31 cellular contexts compared by ENCODE assay signal in genomic region chr11:129383060-129383459, GRCh38. TPM values are rescaled to one million over a fixed set of nuclear protein-coding genes. Genes with fewer than 3 reads are reported as not detected.
"Had no signal": no experiment of that assay in that cellular context is flagged by ENCODE, and none has a peak within 500 bp of the region (broad histone marks: within the 10 kb centered on the region; RNA-seq: fewer than 3 reads in every experiment).

No MANE protein-coding gene starts in this region.

- H3K4me3 ChIP-seq: left lung, lower lobe of right lung, mucosa of descending colon, ovary, right atrium auricular region, right lobe of liver, smooth muscle cell, tibial nerve, upper lobe of left lung, vagina had no signal

- H3K36me3 ChIP-seq: left lung, lower lobe of right lung, ovary, right atrium auricular region, right lobe of liver, tibial nerve, upper lobe of left lung, vagina had no signal

- H3K4me1 Mint-ChIP-seq: immature natural killer cell; naive thymus-derived CD4-positive, alpha-beta T cell; stimulated activated memory B cell treated with anti-CD40 and anti-IgM and Interleukin-4, amounts not matched to agents 10 μg/mL and 1 μg/mL and 100 μg/mL, for 72 hours; stimulated activated naive CD8-positive, alpha-beta T cell treated with anti-CD3 and anti-CD28 coated beads, Interleukin-15, amount 100 ng/mL, for 72 hours had no signal

- H3K27ac ChIP-seq: left lung, lower lobe of right lung, ovary, right atrium auricular region, right lobe of liver, tibial nerve, upper lobe of left lung, vagina had no signal

- H3K9me3 Mint-ChIP-seq: natural killer cell treated with Interleukin-12 subunit alpha and Interleukin-12 subunit beta and Interleukin-15 and Interleukin-18, amount 100 ng/mL, for 72 hours; stimulated activated naive CD8-positive, alpha-beta T cell treated with anti-CD3 and anti-CD28 coated beads, Interleukin-15, amount 100 ng/mL, for 72 hours had no signal

- H3K4me3 Mint-ChIP-seq: immature natural killer cell; naive thymus-derived CD4-positive, alpha-beta T cell; natural killer cell treated with Interleukin-12 subunit alpha and Interleukin-12 subunit beta and Interleukin-15 and Interleukin-18, amount 100 ng/mL, for 72 hours; stimulated activated memory B cell treated with anti-CD40 and anti-IgM and Interleukin-4, amounts not matched to agents 10 μg/mL and 1 μg/mL and 100 μg/mL, for 72 hours; stimulated activated naive CD8-positive, alpha-beta T cell treated with anti-CD3 and anti-CD28 coated beads, Interleukin-15, amount 100 ng/mL, for 72 hours had no signal

- H3K27ac Mint-ChIP-seq: naive thymus-derived CD4-positive, alpha-beta T cell; natural killer cell treated with Interleukin-12 subunit alpha and Interleukin-12 subunit beta and Interleukin-15 and Interleukin-18, amount 100 ng/mL, for 72 hours; progenitor cell of endocrine pancreas; stimulated activated memory B cell treated with anti-CD40 and anti-IgM and Interleukin-4, amounts not matched to agents 10 μg/mL and 1 μg/mL and 100 μg/mL, for 72 hours had no signal

- H3K36me3 Mint-ChIP-seq: immature natural killer cell; naive thymus-derived CD4-positive, alpha-beta T cell; natural killer cell treated with Interleukin-12 subunit alpha and Interleukin-12 subunit beta and Interleukin-15 and Interleukin-18, amount 100 ng/mL, for 72 hours; stimulated activated memory B cell treated with anti-CD40 and anti-IgM and Interleukin-4, amounts not matched to agents 10 μg/mL and 1 μg/mL and 100 μg/mL, for 72 hours had no signal

- H3K9me3 ChIP-seq: left lung, lower lobe of right lung, mucosa of descending colon, ovary, right atrium auricular region, right lobe of liver, tibial nerve, upper lobe of left lung, vagina had no signal

- H3K4me1 ChIP-seq: left lung, lower lobe of right lung, right atrium auricular region, right lobe of liver, tibial nerve, upper lobe of left lung had no signal

- DNase-seq: hypothalamus; immature natural killer cell; kidney; left colon; left lung; lower lobe of right lung; mesendoderm; midbrain; mucosa of descending colon; naive thymus-derived CD4-positive, alpha-beta T cell; ovary; right lobe of liver; stimulated activated CD4-positive, alpha-beta T cell treated with anti-CD3 and anti-CD28 coated beads, Interleukin-1b, Interleukin-23, amount 100 ng/mL, for 48 hours; stimulated activated CD4-positive, alpha-beta T cell treated with anti-CD3 and anti-CD28 coated beads, Interleukin-2, amount 100 ng/mL, for 48 hours; stimulated activated CD4-positive, alpha-beta T cell treated with anti-CD3 and anti-CD28 coated beads, Interleukin-4, amount 100 ng/mL, for 4 hours; stimulated activated CD8-positive, alpha-beta memory T cell treated with anti-CD3 and anti-CD28 coated beads, Interleukin-4, amount 100 ng/mL, for 48 hours; stimulated activated naive CD4-positive, alpha-beta T cell treated with Interleukin-2 at 50 U/mL for 16 hours; stimulated activated naive CD8-positive, alpha-beta T cell treated with anti-CD3 and anti-CD28 coated beads, Interleukin-15, amount 100 ng/mL, for 72 hours; substantia nigra; upper lobe of left lung had no signal

RNA-seq across cellular contexts. Expression of gene BARX2, which starts 7.4 kb away (rescaled TPM):
- total RNA-seq: liver; myocyte; natural killer cell treated with Interleukin-12 subunit alpha and Interleukin-12 subunit beta and Interleukin-15 and Interleukin-18, amount 100 ng/mL, for 72 hours; pulmonary artery endothelial cell; right lobe of liver; skeletal muscle tissue; tibial nerve had no signal
